ENCODE assay signal across 1 cellular context in genomic region chr22:23067691-23068090, GRCh38.
A peak's percentile ranks its signal among the peaks of the same experiment; 100 is the strongest.
TF ChIP-seq lines count a peak whose summit lies in the region.

No MANE protein-coding gene starts in this region.

TF ChIP-seq in K562, 482 proteins besides CTCF, POLR2A, EP300 and RAD21:
- peak; percentile 70; the same call in 1 of the 2 replicates for TF ChIP-seq SPI1 (IDR thresholded peaks at IDR 0.05; ENCODE audit: borderline replicate concordance, low read depth, low read length)
- TF ChIP-seq KLF13 (tag; IDR thresholded peaks at IDR 0.05; ENCODE audit: borderline replicate concordance, low read depth), result peak; percentile 50; the same call in 1 of the 2 replicates
- no peak for TF ChIP-seq MITF (IDR thresholded peaks at IDR 0.05)
- TF ChIP-seq CBFA2T2 (conservative IDR thresholded peaks at IDR 0.05), result peak; percentile 4; the same call in 1 of the 2 replicates
- TF ChIP-seq EGR1 (conservative IDR thresholded peaks at IDR 0.05), result 0 out of 2 replicates have a peak, but pooled peaks have one; percentile 4
